10 cellular contexts compared by ENCODE assay signal in genomic region chr9:76297721-76298239, GRCh38.
DNase-seq lines count a peak whose midpoint lies in the region; ATAC-seq, FAIRE-seq and TF ChIP-seq lines count a peak whose summit lies in the region.
"Had no signal": no experiment of that assay in that cellular context is flagged by ENCODE, and none has a peak within 500 bp of the region (broad histone marks: within the 10 kb centered on the region; RNA-seq: fewer than 3 reads in every experiment).

No MANE protein-coding gene starts in this region.

- WGBS in pancreas, 2 donors = 74 to 76% methylated on average over 14 of the region's 14 CpGs
- WGBS in mesendoderm (ENCODE audit: extremely low coverage, insufficient coverage, low lambda C conversion rate) = no CpG with 5 or more reads among the region's 14 CpGs

- DNase-seq in AG10803 (ENCODE audit: low read depth) (peak; percentile 73), NOMO-1 treated with dmso at 0.1 percent for 144 hours (lab: John Stamatoyannopoulos, UW; ENCODE audit: unreplicated experiment) (peak; percentile 41), fibroblast of the aortic adventitia (ENCODE audit: low read depth) (peak; percentile 77), pancreas (no peak), mesendoderm (no peak), OCI-M2 (lab: John Stamatoyannopoulos, UW; ENCODE audit: unreplicated experiment) (no peak), NCI-H526 (lab: John Stamatoyannopoulos, UW) (no peak)
- DNase-seq in effector memory CD4-positive, alpha-beta T cell = no peak
- DNase-seq: CD8-positive, alpha-beta T cell; NCI-H1105 treated with DMSO at 0.1 percent for 48 hours had no signal

- H2BK5ac ChIP-seq in mesendoderm (ENCODE audit: low read length) = no peak overlapping the region

- H3K18ac ChIP-seq in mesendoderm (ENCODE audit: low read length) = no peak overlapping the region

- H3K56ac ChIP-seq in mesendoderm (ENCODE audit: low read length) = no peak overlapping the region

- H3K9ac ChIP-seq in mesendoderm (ENCODE audit: low read length) = no peak overlapping the region

- peak in 3 of 4 donors; percentile 57 to 73 (median 67) for ATAC-seq in pancreas
- ATAC-seq: CD8-positive, alpha-beta T cell had no signal

- H3K27ac ChIP-seq in pancreas (no peak overlapping the region), mesendoderm (ENCODE audit: low read depth, low read length) (no peak overlapping the region)
- H3K27ac ChIP-seq in effector memory CD4-positive, alpha-beta T cell (ENCODE audit: insufficient read depth, low read length, poor library complexity, severe bottlenecking) = no peak overlapping the region

- no peak overlapping the region for H2BK120ac ChIP-seq in mesendoderm (ENCODE audit: low read depth, low read length)

- H4K8ac ChIP-seq in mesendoderm (ENCODE audit: low read depth, low read length) = no peak overlapping the region

- H2AK5ac ChIP-seq in mesendoderm (ENCODE audit: low read length) = no peak overlapping the region

- H3K4ac ChIP-seq in mesendoderm (ENCODE audit: low read depth, low read length) = no peak overlapping the region

- intact Hi-C loops in pancreas (cut with DNase I) = loop anchor here in 2 of 3 donors (10.0 kb wide), 2 partner anchors 433 to 1093 kb away; no protein-coding TSS in a partner anchor

- H3K9me3 ChIP-seq in pancreas = no peaks in the 10 kb centered on the region
- no peaks in the 10 kb centered on the region for H3K9me3 ChIP-seq in effector memory CD4-positive, alpha-beta T cell (ENCODE audit: control insufficient read depth, low read length)

- no peak for FAIRE-seq in pancreas (lab: Jason Lieb, UNC)

- H3K36me3 ChIP-seq in pancreas (no peaks in the 10 kb centered on the region), mesendoderm (ENCODE audit: control insufficient read depth, insufficient read depth, low read length) (no peaks in the 10 kb centered on the region)
- H3K36me3 ChIP-seq in effector memory CD4-positive, alpha-beta T cell (ENCODE audit: control insufficient read depth, insufficient read depth, low read length) = no peaks in the 10 kb centered on the region

- H3K4me1 ChIP-seq in pancreas (peaks cover 0 to 3% (median 0%) of the 10 kb centered on the region in 3 donors), mesendoderm (ENCODE audit: control insufficient read depth, low read depth, low read length) (no peaks in the 10 kb centered on the region)
- no peaks in the 10 kb centered on the region for H3K4me1 ChIP-seq in effector memory CD4-positive, alpha-beta T cell (ENCODE audit: control insufficient read depth, insufficient read depth, low read length, poor library complexity, severe bottlenecking)

- H3K27me3 ChIP-seq in pancreas (no peaks in the 10 kb centered on the region), mesendoderm (ENCODE audit: insufficient read depth, low read length, poor library complexity) (no peaks in the 10 kb centered on the region)
- H3K27me3 ChIP-seq in effector memory CD4-positive, alpha-beta T cell (replicated peaks; ENCODE audit: control insufficient read depth, insufficient read depth, low read length, poor library complexity, severe bottlenecking) = no peaks in the 10 kb centered on the region

- no peaks in the 10 kb centered on the region for H3K79me2 ChIP-seq in mesendoderm (ENCODE audit: control insufficient read depth, insufficient read depth, low read length)

- no peak overlapping the region for H3K23ac ChIP-seq in mesendoderm (ENCODE audit: low read length)

- no peak overlapping the region for H2BK15ac ChIP-seq in mesendoderm (replicated peaks; ENCODE audit: low read depth)

- no peak overlapping the region for H4K5ac ChIP-seq in mesendoderm (ENCODE audit: low read length)

- H3K4me3 ChIP-seq in AG10803 (ENCODE audit: low read length) (peak overlapping the region; percentile 34), fibroblast of the aortic adventitia (ENCODE audit: low read depth, low read length) (peak overlapping the region; percentile 28), pancreas (no peak overlapping the region), mesendoderm (ENCODE audit: low read length) (no peak overlapping the region)
- no peak overlapping the region for H3K4me3 ChIP-seq in effector memory CD4-positive, alpha-beta T cell (ENCODE audit: insufficient read depth, low read depth, low read length, poor library complexity, severe bottlenecking)

- TF ChIP-seq CTCF in AG10803 (conservative IDR thresholded peaks at IDR 0.05; ENCODE audit: low read length) (no peak), fibroblast of the aortic adventitia (IDR thresholded peaks at IDR 0.05; ENCODE audit: insufficient read depth, low read length) (no peak), pancreas (IDR thresholded peaks at IDR 0.05) (no peak)

- H3K4me2 ChIP-seq in mesendoderm (ENCODE audit: low read length) = no peak overlapping the region

- no peaks in the 10 kb centered on the region for H3K79me1 ChIP-seq in mesendoderm (ENCODE audit: low read length)

Comparison
In these comparisons a context has a peak if more than half of its experiments do, and no peak if none do; other contexts are left out.
1. DNase-seq: peak in AG10803 (single experiment), NOMO-1 treated with dmso at 0.1 percent for 144 hours (single experiment) and fibroblast of the aortic adventitia (single experiment); none in pancreas (0 of 6), mesendoderm (single experiment), OCI-M2 (single experiment), effector memory CD4-positive, alpha-beta T cell (0 of 3) and NCI-H526 (0 of 2).
2. H3K4me3 ChIP-seq: peak in AG10803 (single experiment) and fibroblast of the aortic adventitia (single experiment); none in pancreas (0 of 4), mesendoderm (single experiment) and effector memory CD4-positive, alpha-beta T cell (single experiment).